ENCODE assay signal across 8 cellular contexts in genomic region chr15:92807971-92808571, GRCh38.
A peak's percentile ranks its signal among the peaks of the same experiment; 100 is the strongest.
DNase-seq lines count a peak whose midpoint lies in the region; ATAC-seq, FAIRE-seq and TF ChIP-seq lines count a peak whose summit lies in the region.

No MANE protein-coding gene starts in this region.

- no peaks in the 10 kb centered on the region for H3K9me3 ChIP-seq in HepG2 (ENCODE audit: low read length)
- no peaks in the 10 kb centered on the region for H3K9me3 ChIP-seq in thoracic aorta

- BruUV-seq in HepG2 (replicated peaks; lab: Mats Ljungman, UMichigan) = TSS peak; percentile 78

- WGBS in adipose tissue, 3 donors = 30 to 56% (median 42%) methylated on average over 14 of the region's 14 CpGs
- under 1% methylated on average over 14 of the region's 14 CpGs for WGBS in HepG2 (ENCODE audit: low lambda C conversion rate)

- peak in 1 of 2 experiments; percentile 60; a peak in 1 of 4 replicates for TF ChIP-seq POLR2A in HepG2 (IDR thresholded peaks at IDR 0.05; ENCODE audit: insufficient read depth in 1 of 2, low read depth in 2 of 2, low read length in 2 of 2)

- peaks cover 30% of the 10 kb centered on the region for H3K79me2 ChIP-seq in HepG2 (ENCODE audit: insufficient read depth, low read length)

- peak overlapping the region; percentile 54 for H3K4me3 ChIP-seq in GM12864 (ENCODE audit: low read depth, low read length)
- peak overlapping the region; percentile 53 to 76 (median 68) for H3K4me3 ChIP-seq in HepG2 (replicated peaks in 1 of 3; ENCODE audit: insufficient read depth in 1 of 3, low read depth in 2 of 3, low read length in 3 of 3)
- peak overlapping the region; percentile 77 for H3K4me3 ChIP-seq in thoracic aorta

- intact Hi-C loops in HepG2 (cut with micrococcal nuclease; ENCODE audit: unreplicated experiment) = no loop called here

- DNase-seq in GM12864 (ENCODE audit: low read depth) (no peak), NCI-H526 treated with DMSO at 0.1 percent for 48 hours (lab: John Stamatoyannopoulos, UW) (peak; percentile 24), HepG2 (ENCODE audit: low spot score) (no peak), thoracic aorta (ENCODE audit: low spot score) (no peak), GOT3 (lab: John Stamatoyannopoulos, UW) (no peak)

- TF ChIP-seq CTCF in GM12864 (IDR thresholded peaks at IDR 0.05; ENCODE audit: low read depth, low read length, missing control alignments) (no peak), HepG2 (CRISPR knock-in tag; IDR thresholded peaks at IDR 0.05) (no peak), thoracic aorta (IDR thresholded peaks at IDR 0.05) (no peak)

- H3K36me3 ChIP-seq in HepG2 (replicated peaks in 1 of 2; ENCODE audit: control insufficient read depth in 1 of 2, insufficient read depth in 2 of 2, low read length in 2 of 2) = no peaks in the 10 kb centered on the region
- no peaks in the 10 kb centered on the region for H3K36me3 ChIP-seq in thoracic aorta

- FAIRE-seq in HepG2 (lab: Jason Lieb, UNC) = no peak

- POLR2A ChIA-PET in HepG2 (lab: Yijun Ruan, JAX) = interaction anchor here (0.9 to 5.8 kb wide), 13 partner anchors 9 to 142 kb away, joined by 3 to 211 read pairs (median 19); partner anchors contain the start of gene CHD2

- H4K20me1 ChIP-seq in HepG2 (ENCODE audit: insufficient read depth, low read length) = no peaks in the 10 kb centered on the region

- no peak for TF ChIP-seq RAD21 in HepG2 (CRISPR knock-in tag; IDR thresholded peaks at IDR 0.05)

- H3K4me2 ChIP-seq in HepG2 (ENCODE audit: low read depth, low read length) = peak overlapping the region; percentile 98

- H3K9ac ChIP-seq in HepG2 (ENCODE audit: insufficient read depth, low read depth, low read length) = peak overlapping the region; percentile 97

- H3K27ac ChIP-seq in adipose tissue (ENCODE audit: low read depth, low read length) (peak overlapping the region; percentile 79), HepG2 (ENCODE audit: extremely low read length, insufficient read depth, low read length) (peak overlapping the region; percentile 98), thoracic aorta (peak overlapping the region; percentile 93 to 94)

- CTCF ChIA-PET in HepG2 (lab: Yijun Ruan, JAX; ENCODE audit: low intra/inter-chr PET ratio, low total read pairs) = interaction anchor here (0.8 kb wide), 1 partner anchor 110 kb away, joined by 6 read pairs; no protein-coding TSS in a partner anchor

- H3K27me3 ChIP-seq in HepG2 (ENCODE audit: control insufficient read depth in 1 of 2, insufficient read depth in 2 of 2, low read length in 2 of 2) (no peaks in the 10 kb centered on the region; a peak in 1 of 5 replicates), thoracic aorta (replicated peaks; ENCODE audit: insufficient read depth) (no peaks in the 10 kb centered on the region)

- H2AFZ ChIP-seq in HepG2 (ENCODE audit: low read length) = no peak overlapping the region

- H3K4me1 ChIP-seq in HepG2 (ENCODE audit: insufficient read depth, low read length) = peaks cover 57% of the 10 kb centered on the region
- peaks cover 33 to 63% of the 10 kb centered on the region in 2 donors for H3K4me1 ChIP-seq in thoracic aorta (ENCODE audit: control insufficient read depth in 1 of 2, low read depth in 2 of 2)

- TF ChIP-seq EP300 in HepG2 (IDR thresholded peaks at IDR 0.05; ENCODE audit: low read depth in 2 of 2, low read length in 2 of 2) = no peak; a peak in 1 of 4 replicates
- TF ChIP-seq EP300 in HepG2 (CRISPR knock-in tag; IDR thresholded peaks at IDR 0.05; ENCODE audit: borderline replicate concordance) = no peak

- no peak for ATAC-seq in HepG2
- ATAC-seq in thoracic aorta (ENCODE audit: insufficient number of reproducible peaks, low FRiP score, low read depth) = no peak
- ATAC-seq in HG03439 (IDR thresholded peaks at IDR 0.05; ENCODE audit: unreplicated experiment) = no peak
- ATAC-seq in HG02840 (IDR thresholded peaks at IDR 0.05; ENCODE audit: low FRiP score, unreplicated experiment) = no peak

- in situ Hi-C loops in HepG2 (cut with HindIII; ENCODE audit: extremely low pct_ligation_motif_present, low pct_unique_long_range_greater_than_20kb) = no loop called here

TF ChIP-seq in HepG2, 621 proteins besides CTCF, POLR2A, EP300 and RAD21:
- TF ChIP-seq SNAPC5 (CRISPR knock-in tag; IDR thresholded peaks at IDR 0.05; ENCODE audit: borderline replicate concordance) (0 out of 2 replicates have a peak, but pooled peaks have one; percentile 52), TARDBP (CRISPR knock-in tag; IDR thresholded peaks at IDR 0.05) (no peak), BCL6 (CRISPR knock-in tag; IDR thresholded peaks at IDR 0.05) (no peak), ZNF263 (CRISPR knock-in tag; IDR thresholded peaks at IDR 0.05) (peak; percentile 28; the same call in 1 of the 2 replicates), CREB1 (IDR thresholded peaks at IDR 0.05) (no peak), CREB1 (CRISPR knock-in tag; IDR thresholded peaks at IDR 0.05) (0 out of 2 replicates have a peak, but pooled peaks have one; percentile 27), MAZ (IDR thresholded peaks at IDR 0.05; ENCODE audit: borderline replicate concordance, low read depth, low read length) (no peak), MAZ (CRISPR knock-in tag; IDR thresholded peaks at IDR 0.05; ENCODE audit: low read depth) (0 out of 2 replicates have a peak, but pooled peaks have one; percentile 36), MTA3 (CRISPR knock-in tag; IDR thresholded peaks at IDR 0.05) (no peak), CEBPB (IDR thresholded peaks at IDR 0.05; ENCODE audit: borderline replicate concordance, low read depth, low read length) (peak; percentile 75; the same call in 1 of the 2 replicates), PATZ1 (CRISPR knock-in tag; IDR thresholded peaks at IDR 0.05) (0 out of 2 replicates have a peak, but pooled peaks have one; percentile 10), ZNF354B (CRISPR knock-in tag; IDR thresholded peaks at IDR 0.05) (no peak), ZNF12 (CRISPR knock-in tag; IDR thresholded peaks at IDR 0.05) (no peak), PAF1 (CRISPR knock-in tag; IDR thresholded peaks at IDR 0.05) (0 out of 2 replicates have a peak, but pooled peaks have one; percentile 23), POLR2G (IDR thresholded peaks at IDR 0.05; ENCODE audit: low read depth, low read length) (peak; percentile 51; the same call in 1 of the 2 replicates), ZNF510 (CRISPR knock-in tag; IDR thresholded peaks at IDR 0.05; ENCODE audit: low read depth) (0 out of 2 replicates have a peak, but pooled peaks have one; percentile 4), YY1 (IDR thresholded peaks at IDR 0.05; ENCODE audit: insufficient read depth, insufficient replicate concordance, low read depth, low read length) (peak; percentile 12), PLRG1 (conservative IDR thresholded peaks at IDR 0.05) (no peak)
